In genomic region chr3:156305672-156306071, GRCh38 we compare ENCODE assay signal across 25 cellular contexts.
"Had no signal": no experiment of that assay in that cellular context is flagged by ENCODE, and none has a peak within 500 bp of the region (broad histone marks: within the 10 kb centered on the region; RNA-seq: fewer than 3 reads in every experiment).

No MANE protein-coding gene starts in this region.

- H3K4me3 ChIP-seq: psoas muscle, right lobe of liver, sigmoid colon, stomach, thoracic aorta, tibial artery, transverse colon, upper lobe of right lung, uterus had no signal

- H2AFZ ChIP-seq: parathyroid adenoma had no signal

- DNase-seq: naive thymus-derived CD8-positive, alpha-beta T cell; nephron progenitor cell; nucleus accumbens; posterior cingulate gyrus; psoas muscle; right cardiac atrium; right lobe of liver; sigmoid colon; small intestine; stimulated activated CD4-positive, alpha-beta T cell treated with anti-CD3 and anti-CD28 coated beads, Interleukin-15, amount 100 ng/mL, for 24 hours; stimulated activated CD4-positive, alpha-beta T cell treated with anti-CD3 and anti-CD28 coated beads, Interleukin-2, amount 100 ng/mL, for 24 hours; stimulated activated CD4-positive, alpha-beta T cell treated with anti-CD3 and anti-CD28 coated beads, Interleukin-2, amount 100 ng/mL, for 48 hours; stimulated activated CD4-positive, alpha-beta T cell treated with anti-CD3 and anti-CD28 coated beads, Interleukin-4, amount 100 ng/mL, for 24 hours; stimulated activated naive B cell treated with anti-CD40 and anti-IgM and Interleukin-4, amounts not matched to agents 10 μg/mL and 1 μg/mL and 100 μg/mL, for 72 hours; stimulated activated naive CD4-positive, alpha-beta T cell treated with Interleukin-2 at 50 U/mL for 16 hours; stomach; tibial artery; transverse colon; upper lobe of right lung; uterus had no signal

- H3K4me1 ChIP-seq: parathyroid adenoma, psoas muscle, right lobe of liver, transverse colon, uterus had no signal

- H3K79me2 ChIP-seq: parathyroid adenoma had no signal

- H3K27me3 ChIP-seq: neutrophil, right lobe of liver, sigmoid colon, stomach, tibial artery, transverse colon, upper lobe of right lung, uterus had no signal

- H3K36me3 ChIP-seq: neutrophil, right lobe of liver, sigmoid colon, stomach, thoracic aorta, tibial artery, transverse colon, upper lobe of right lung, uterus had no signal

- ATAC-seq: naive thymus-derived CD8-positive, alpha-beta T cell; natural killer cell treated with Interleukin-12 subunit alpha and Interleukin-12 subunit beta and Interleukin-15 and Interleukin-18, amount 100 ng/mL, for 72 hours; psoas muscle; right cardiac atrium; right lobe of liver; stimulated activated effector memory CD8-positive, alpha-beta T cell treated with anti-CD3 and anti-CD28 coated beads, Interleukin-12 subunit alpha, Interleukin-12 subunit beta, amount 100 ng/mL, for 72 hours; stimulated activated naive B cell treated with anti-CD40 and anti-IgM and Interleukin-4, amounts not matched to agents 10 μg/mL and 1 μg/mL and 100 μg/mL, for 72 hours; upper lobe of right lung had no signal

- H3K27ac ChIP-seq: neutrophil, parathyroid adenoma, psoas muscle, right lobe of liver, sigmoid colon, stomach, tibial artery, transverse colon, upper lobe of right lung, uterus had no signal

- H3K9ac ChIP-seq: parathyroid adenoma had no signal

- FAIRE-seq: small intestine had no signal

- H3K9me3 ChIP-seq: neutrophil, psoas muscle, right lobe of liver, sigmoid colon, stomach, thoracic aorta, tibial artery, transverse colon, upper lobe of right lung, uterus had no signal
